ENCODE assay signal across 1 cellular context in genomic region chr10:79188154-79188763, GRCh38.
TF ChIP-seq lines count a peak whose summit lies in the region.

No MANE protein-coding gene starts in this region.

TF ChIP-seq in HepG2, 621 proteins besides CTCF, POLR2A, EP300 and RAD21 (continued from another document and continues in another):
- peak; percentile 80 for TF ChIP-seq FOXP4 (CRISPR knock-in tag; IDR thresholded peaks at IDR 0.05)
- no peak for TF ChIP-seq STAT6 (CRISPR knock-in tag; IDR thresholded peaks at IDR 0.05; ENCODE audit: borderline replicate concordance)
- no peak for TF ChIP-seq ZNF562 (CRISPR knock-in tag; IDR thresholded peaks at IDR 0.05; ENCODE audit: borderline replicate concordance)
- TF ChIP-seq KAT2B (IDR thresholded peaks at IDR 0.05; ENCODE audit: borderline replicate concordance, low read depth, low read length): no peak
- TF ChIP-seq ZNF3 (CRISPR knock-in tag; IDR thresholded peaks at IDR 0.05): no peak
- no peak for TF ChIP-seq FOXK1 (CRISPR knock-in tag; IDR thresholded peaks at IDR 0.05; ENCODE audit: borderline replicate concordance, low read depth)
- peak; percentile 67 for TF ChIP-seq MAX (IDR thresholded peaks at IDR 0.05)
- peak; percentile 41; the same call in 1 of the 2 replicates for TF ChIP-seq MIER3 (CRISPR knock-in tag; IDR thresholded peaks at IDR 0.05; ENCODE audit: borderline replicate concordance)
- TF ChIP-seq IKZF4 (CRISPR knock-in tag; IDR thresholded peaks at IDR 0.05; ENCODE audit: borderline replicate concordance, low read depth, not compliant biosample characterization): no peak
- TF ChIP-seq TFDP2 (CRISPR knock-in tag; IDR thresholded peaks at IDR 0.05): peak; percentile 88
- no peak for TF ChIP-seq KLF6 (CRISPR knock-in tag; IDR thresholded peaks at IDR 0.05)
- TF ChIP-seq ZNF225 (CRISPR knock-in tag; IDR thresholded peaks at IDR 0.05): no peak
- TF ChIP-seq HMGXB4 (CRISPR knock-in tag; IDR thresholded peaks at IDR 0.05; ENCODE audit: borderline replicate concordance in 1 of 2, low read depth in 1 of 2): peak in 1 of 2 experiments; percentile 33; a peak in 1 of 4 replicates
- no peak for TF ChIP-seq ZNF572 (CRISPR knock-in tag; IDR thresholded peaks at IDR 0.05)
- TF ChIP-seq ZMYM4 (CRISPR knock-in tag; IDR thresholded peaks at IDR 0.05): peak; percentile 59
- TF ChIP-seq ERF (CRISPR knock-in tag; IDR thresholded peaks at IDR 0.05): peak; percentile 82
- peak; percentile 97 for TF ChIP-seq MED1 (CRISPR knock-in tag; IDR thresholded peaks at IDR 0.05)
- TF ChIP-seq PATZ1 (CRISPR knock-in tag; IDR thresholded peaks at IDR 0.05): peak; percentile 99
- peak; percentile 69; the same call in 1 of the 2 replicates for TF ChIP-seq IKZF5 (CRISPR knock-in tag; IDR thresholded peaks at IDR 0.05)
- TF ChIP-seq FOXA3 (CRISPR knock-in tag; IDR thresholded peaks at IDR 0.05): peak; percentile 58
- TF ChIP-seq SMARCC2 (IDR thresholded peaks at IDR 0.05): no peak
- no peak for TF ChIP-seq FOXP1 (IDR thresholded peaks at IDR 0.05)
- peak; percentile 44; the same call in 1 of the 2 replicates for TF ChIP-seq FOXP1 (CRISPR knock-in tag; IDR thresholded peaks at IDR 0.05)
- TF ChIP-seq ZMYM2 (CRISPR knock-in tag; IDR thresholded peaks at IDR 0.05): 0 out of 2 replicates have a peak, but pooled peaks have one; percentile 68
- TF ChIP-seq STAG1 (CRISPR knock-in tag; IDR thresholded peaks at IDR 0.05): peak; percentile 39
- no peak for TF ChIP-seq PBX3 (CRISPR knock-in tag; IDR thresholded peaks at IDR 0.05; ENCODE audit: borderline replicate concordance)
- peak; percentile 61; the same call in 1 of the 2 replicates for TF ChIP-seq ZNF317 (CRISPR knock-in tag; IDR thresholded peaks at IDR 0.05)
- no peak for TF ChIP-seq ZNF772 (CRISPR knock-in tag; IDR thresholded peaks at IDR 0.05)
- TF ChIP-seq ZFP37 (CRISPR knock-in tag; IDR thresholded peaks at IDR 0.05; ENCODE audit: borderline replicate concordance): no peak
- TF ChIP-seq ZEB1 (IDR thresholded peaks at IDR 0.05; ENCODE audit: insufficient replicate concordance, low read depth): no peak
- TF ChIP-seq ZNF224 (CRISPR knock-in tag; IDR thresholded peaks at IDR 0.05): no peak
- peak; percentile 51; the same call in 1 of the 2 replicates for TF ChIP-seq ZNF878 (CRISPR knock-in tag; IDR thresholded peaks at IDR 0.05)
- TF ChIP-seq NR2F2 (IDR thresholded peaks at IDR 0.05; ENCODE audit: borderline replicate concordance, low read depth): peak; percentile 63; the same call in 1 of the 2 replicates
- no peak for TF ChIP-seq GZF1 (CRISPR knock-in tag; IDR thresholded peaks at IDR 0.05)
- no peak for TF ChIP-seq CSRNP2 (CRISPR knock-in tag; conservative IDR thresholded peaks at IDR 0.05; ENCODE audit: low read depth)
- TF ChIP-seq ZNF605 (CRISPR knock-in tag; IDR thresholded peaks at IDR 0.05): peak; percentile 23; the same call in 1 of the 2 replicates
- peak; percentile 61; the same call in 1 of the 2 replicates for TF ChIP-seq ZBTB26 (CRISPR knock-in tag; IDR thresholded peaks at IDR 0.05; ENCODE audit: borderline replicate concordance)
- TF ChIP-seq ZBTB33 (CRISPR knock-in tag; IDR thresholded peaks at IDR 0.05): peak; percentile 75; the same call in 1 of the 2 replicates
- TF ChIP-seq ZNF446 (CRISPR knock-in tag; IDR thresholded peaks at IDR 0.05): no peak
- 0 out of 2 replicates have a peak, but pooled peaks have one; percentile 6 for TF ChIP-seq SRY (CRISPR knock-in tag; IDR thresholded peaks at IDR 0.05)
- peak; percentile 96 for TF ChIP-seq ETV5 (CRISPR knock-in tag; IDR thresholded peaks at IDR 0.05; ENCODE audit: borderline replicate concordance)
- peak; percentile 7; the same call in 1 of the 2 replicates for TF ChIP-seq NFYC (CRISPR knock-in tag; IDR thresholded peaks at IDR 0.05)
- TF ChIP-seq JUND (CRISPR knock-in tag; IDR thresholded peaks at IDR 0.05): peak; percentile 42; the same call in 1 of the 2 replicates
- 0 out of 2 replicates have a peak, but pooled peaks have one; percentile 18 for TF ChIP-seq IRF9 (CRISPR knock-in tag; IDR thresholded peaks at IDR 0.05; ENCODE audit: borderline replicate concordance)
- no peak for TF ChIP-seq ZNF12 (CRISPR knock-in tag; IDR thresholded peaks at IDR 0.05)
